Comparison of ENCODE assay signal across 7 cellular contexts in the genomic region with DNA sequence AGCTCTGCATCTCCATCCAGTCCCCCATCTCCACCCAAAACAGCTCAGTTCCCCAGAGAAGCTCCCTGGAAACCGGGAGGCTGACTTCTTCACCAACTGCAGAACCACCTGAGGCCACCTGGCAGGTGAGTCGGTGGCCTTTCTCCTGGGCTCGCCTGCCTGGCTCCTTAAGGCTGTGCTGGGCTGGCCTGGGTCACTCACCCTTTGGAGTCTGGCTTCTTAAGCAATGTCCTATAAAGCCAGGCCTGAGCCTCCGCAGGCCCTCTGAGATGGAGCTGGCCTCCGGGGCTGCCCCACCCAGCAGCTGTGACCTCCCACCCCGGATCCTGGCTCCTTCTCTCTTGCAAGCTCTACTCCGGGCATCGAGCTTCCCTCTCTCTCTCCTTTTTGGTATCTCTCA. TPM values are rescaled to one million over a fixed set of nuclear protein-coding genes. Genes with fewer than 3 reads are reported as not detected.
"Had no signal": no experiment of that assay in that cellular context is flagged by ENCODE, and none has a peak within 500 bp of the region (broad histone marks: within the 10 kb centered on the region; RNA-seq: fewer than 3 reads in every experiment).

No MANE protein-coding gene starts in this region.

RNA-seq across cellular contexts. Expression of a gene that starts 46.1 kb away (rescaled TPM):
- total RNA-seq: cardiac septum, fibroblast of lung, gastrocnemius medialis, myocyte, renal cortical epithelial cell, tibial nerve had no signal
- polyA plus RNA-seq: keratinocyte had no signal
